ENCODE assay signal across 1 cellular context in the genomic region with DNA sequence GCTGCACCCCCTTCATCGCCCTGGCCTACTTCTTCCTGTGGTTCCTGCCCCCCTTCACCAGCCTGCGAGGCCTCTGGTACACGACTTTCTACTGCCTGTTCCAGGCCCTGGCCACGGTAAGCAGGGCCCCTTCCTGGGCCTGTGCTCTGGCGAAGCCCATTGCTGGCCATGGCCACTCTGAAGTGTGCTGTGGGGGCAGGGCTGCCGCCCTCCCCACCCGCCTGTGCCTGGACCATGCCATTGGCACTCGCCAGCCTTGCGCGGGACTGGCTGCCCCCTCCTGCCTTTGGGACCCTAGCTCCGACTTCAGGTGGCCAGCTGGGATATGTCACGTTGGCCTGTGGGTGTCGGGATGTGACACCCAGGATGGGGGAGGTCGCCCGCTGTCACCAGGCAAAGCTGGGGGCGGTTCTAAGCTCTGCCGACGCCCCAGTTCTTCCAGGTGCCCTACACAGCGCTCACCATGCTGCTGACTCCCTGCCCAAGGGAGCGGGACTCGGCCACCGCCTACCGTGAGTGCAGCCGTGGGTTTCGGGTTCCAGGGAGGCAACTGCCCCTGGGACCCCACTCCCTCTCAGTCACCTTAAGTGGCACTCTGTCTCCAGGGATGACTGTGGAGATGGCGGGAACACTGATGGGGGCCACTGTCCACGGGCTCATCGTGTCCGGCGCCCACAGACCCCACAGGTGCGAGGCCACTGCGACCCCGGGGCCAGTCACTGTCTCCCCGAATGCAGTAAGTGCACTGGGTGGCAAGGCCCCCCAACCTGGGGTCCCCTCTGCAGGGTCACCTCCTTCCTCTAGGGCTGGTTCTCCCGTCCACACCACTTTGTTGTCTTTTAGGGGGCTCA.
TF ChIP-seq lines count a peak whose summit lies in the region.

No MANE protein-coding gene starts in this region.

TF ChIP-seq in endothelial cell of umbilical vein, 7 proteins besides CTCF, POLR2A, EP300 and RAD21:
- TF ChIP-seq, protein P1, sequence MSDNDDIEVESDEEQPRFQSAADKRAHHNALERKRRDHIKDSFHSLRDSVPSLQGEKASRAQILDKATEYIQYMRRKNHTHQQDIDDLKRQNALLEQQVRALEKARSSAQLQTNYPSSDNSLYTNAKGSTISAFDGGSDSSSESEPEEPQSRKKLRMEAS (IDR thresholded peaks at IDR 0.05; ENCODE audit: insufficient read depth, insufficient read length): no peak
- TF ChIP-seq POLR2AphosphoS5 (IDR thresholded peaks at IDR 0.05; ENCODE audit: insufficient read depth, low read depth, low read length) (no peak), JUN (IDR thresholded peaks at IDR 0.05; ENCODE audit: borderline replicate concordance, insufficient read depth, insufficient read length, low read depth) (no peak), GATA2 (IDR thresholded peaks at IDR 0.05; ENCODE audit: insufficient read depth, insufficient read length, low read depth, low read length) (no peak), FOS (IDR thresholded peaks at IDR 0.05; ENCODE audit: borderline replicate concordance, insufficient read depth, low read length) (no peak), EZH2 (IDR thresholded peaks at IDR 0.05; ENCODE audit: borderline replicate concordance, low read depth, low read length, severe bottlenecking) (no peak), MYC (IDR thresholded peaks at IDR 0.05; ENCODE audit: low read depth, low read length) (no peak)
